ENCODE assay signal across 8 cellular contexts in genomic region chr7:726084-726853, GRCh38. TPM values are rescaled to one million over a fixed set of nuclear protein-coding genes. Genes with fewer than 3 reads are reported as not detected.
A peak's percentile ranks its signal among the peaks of the same experiment; 100 is the strongest.
DNase-seq lines count a peak whose midpoint lies in the region; ATAC-seq and TF ChIP-seq lines count a peak whose summit lies in the region.

Gene DNAAF5 (plus strand): TSS chr7:726699. CDS start chr7:726721, 22 bp downstream.

- H3K4me1 ChIP-seq in MM.1S (ENCODE audit: low read length): peaks cover 11% of the 10 kb centered on the region

- peak within 1 kb of the TSS; percentile 98 for H3K4me2 ChIP-seq in MM.1S (ENCODE audit: low read depth, low read length)

- peak within 1 kb of the TSS; percentile 35; the same call in 1 of the 2 replicates for H3K27ac ChIP-seq in MM.1S (ENCODE audit: low read length)
- H3K27ac ChIP-seq in temporal lobe (ENCODE audit: low read depth, low read length): peak within 1 kb of the TSS; percentile 25

- intact Hi-C loops in activated naive CD4-positive, alpha-beta T cell treated with anti-CD3 and anti-CD28 coated beads for 36 hours (cut with micrococcal nuclease): loop anchor here (1.0 to 10.0 kb wide), 5 partner anchors 61 to 207 kb away; partner anchors contain the start of gene PDGFA

- H2AFZ ChIP-seq in MM.1S (ENCODE audit: low read length): peak within 1 kb of the TSS; percentile 91

- DNase-seq in GM03348 (ENCODE audit: low spot score) (peak; percentile 97), HCEC 1CT (peak; percentile 85), MM.1S (peak; percentile 91), SK-N-DZ (ENCODE audit: low spot score) (peak; percentile 87), globus pallidus (ENCODE audit: low spot score) (peak; percentile 79), omental fat pad (ENCODE audit: low spot score) (peak; percentile 52)
- DNase-seq in activated naive CD4-positive, alpha-beta T cell treated with anti-CD3 and anti-CD28 coated beads for 36 hours: peak; percentile 88

- ATAC-seq in omental fat pad (ENCODE audit: low FRiP score): peak; percentile 82

- peak within 1 kb of the TSS; percentile 63 for H3K9ac ChIP-seq in MM.1S (ENCODE audit: low read length)

- H3K79me2 ChIP-seq in MM.1S (ENCODE audit: low read length): peaks cover 42% of the 10 kb centered on the region

- no peaks in the 10 kb centered on the region for H3K27me3 Mint-ChIP-seq in activated naive CD4-positive, alpha-beta T cell treated with anti-CD3 and anti-CD28 coated beads for 36 hours (ENCODE audit: low read depth)

- H3K9me3 Mint-ChIP-seq in activated naive CD4-positive, alpha-beta T cell treated with anti-CD3 and anti-CD28 coated beads for 36 hours: peaks cover 4% of the 10 kb centered on the region

- H3F3A ChIP-seq in MM.1S (ENCODE audit: insufficient read depth, low read length): no peaks in the 10 kb centered on the region

- CTCF ChIA-PET in activated naive CD4-positive, alpha-beta T cell treated with anti-CD3 and anti-CD28 coated beads for 36 hours (lab: Charles Lee): interaction anchor here (0.7 kb wide), 1 partner anchor 59 kb away, joined by 3 read pairs; no protein-coding TSS in a partner anchor

- peaks cover 31% of the 10 kb centered on the region for H3K4me1 Mint-ChIP-seq in activated naive CD4-positive, alpha-beta T cell treated with anti-CD3 and anti-CD28 coated beads for 36 hours (ENCODE audit: low read depth)

- peaks cover 42% of the 10 kb centered on the region for H3K36me3 Mint-ChIP-seq in activated naive CD4-positive, alpha-beta T cell treated with anti-CD3 and anti-CD28 coated beads for 36 hours (ENCODE audit: low read depth)

- H3K27me3 ChIP-seq in MM.1S (replicated peaks; ENCODE audit: insufficient read depth, low read length): no peaks in the 10 kb centered on the region

- peak within 1 kb of the TSS; percentile 67 for H3K4me3 ChIP-seq in MM.1S (ENCODE audit: low read length)

- peak within 1 kb of the TSS; percentile 65 for H3K27ac Mint-ChIP-seq in activated naive CD4-positive, alpha-beta T cell treated with anti-CD3 and anti-CD28 coated beads for 36 hours

- TF ChIP-seq CTCF in MM.1S (IDR thresholded peaks at IDR 0.05; ENCODE audit: low read length) (no peak), omental fat pad (IDR thresholded peaks at IDR 0.05) (no peak)

- no peaks in the 10 kb centered on the region for H3K9me3 ChIP-seq in MM.1S (replicated peaks; ENCODE audit: insufficient read depth, low read length)

- H3K36me3 ChIP-seq in MM.1S (replicated peaks; ENCODE audit: insufficient read depth, low read length): peaks cover 9% of the 10 kb centered on the region; the same call in 1 of the 2 replicates

- peak within 1 kb of the TSS; percentile 84 for H3K4me3 Mint-ChIP-seq in activated naive CD4-positive, alpha-beta T cell treated with anti-CD3 and anti-CD28 coated beads for 36 hours

- H4K20me1 ChIP-seq in MM.1S (ENCODE audit: insufficient read depth, low read length): no peaks in the 10 kb centered on the region

- H3K9me2 ChIP-seq in MM.1S (replicated peaks; ENCODE audit: insufficient read depth, low read length): no peaks in the 10 kb centered on the region

RNA-seq across cellular contexts. Expression of gene DNAAF5, which starts in this region (rescaled TPM):
- polyA plus RNA-seq in SK-N-DZ (2014; cell fraction: cytosol; rRNA removed): 43.2 and 47.1 TPM in 2 replicates
- 26.4 and 39.0 TPM in 2 replicates for polyA plus RNA-seq in SK-N-DZ (2014; cell fraction: nucleus; rRNA removed)
- 10 to 100 TPM; 26.2 to 27.5 TPM for total RNA-seq in activated naive CD4-positive, alpha-beta T cell treated with anti-CD3 and anti-CD28 coated beads for 36 hours
- 10 to 100 TPM; 15.7 to 27.1 (median 25.1) TPM for total RNA-seq in omental fat pad
- total RNA-seq in temporal lobe: 5.7 TPM

Comparison
In these comparisons a context has a peak if more than half of its experiments do, and no peak if none do; other contexts are left out.
1. Peak in every context shown above with its lines: DNase-seq, ATAC-seq, H3K4me3 ChIP-seq and H3K27ac ChIP-seq.